ENCODE assay signal across 31 cellular contexts in genomic region chr13:61850794-61851193, GRCh38.
"Had no signal": no experiment of that assay in that cellular context is flagged by ENCODE, and none has a peak within 500 bp of the region (broad histone marks: within the 10 kb centered on the region; RNA-seq: fewer than 3 reads in every experiment).

No MANE protein-coding gene starts in this region.

- H3K4me1 Mint-ChIP-seq: immature natural killer cell; naive thymus-derived CD8-positive, alpha-beta T cell; nephron; neural crest cell; stimulated activated naive B cell treated with anti-CD40 and anti-IgM and Interleukin-4, amounts not matched to agents 10 μg/mL and 1 μg/mL and 100 μg/mL, for 72 hours had no signal

- H3K4me1 ChIP-seq: left lung, lower lobe of right lung, pancreas, prostate gland, stomach, testis, thyroid gland, transverse colon, upper lobe of left lung, vagina had no signal

- H3K36me3 Mint-ChIP-seq: immature natural killer cell; naive thymus-derived CD8-positive, alpha-beta T cell; stimulated activated naive B cell treated with anti-CD40 and anti-IgM and Interleukin-4, amounts not matched to agents 10 μg/mL and 1 μg/mL and 100 μg/mL, for 72 hours had no signal

- H3K4me3 Mint-ChIP-seq: immature natural killer cell; naive thymus-derived CD8-positive, alpha-beta T cell; nephron; neural crest cell; stimulated activated naive B cell treated with anti-CD40 and anti-IgM and Interleukin-4, amounts not matched to agents 10 μg/mL and 1 μg/mL and 100 μg/mL, for 72 hours had no signal

- H3K9me3 ChIP-seq: lower lobe of right lung, pancreas, prostate gland, stomach, testis, thyroid gland, upper lobe of left lung, vagina had no signal

- DNase-seq: immature natural killer cell; kidney; left colon; left lung; lower lobe of right lung; mammary epithelial cell; mesenchymal stem cell; naive thymus-derived CD8-positive, alpha-beta T cell; nucleus accumbens; pancreas; posterior cingulate gyrus; retina; right cardiac atrium; stimulated activated CD4-positive, alpha-beta T cell treated with anti-CD3 and anti-CD28 coated beads, Interleukin-12 subunit alpha, Interleukin-12 subunit beta, amount 100 ng/mL, for 4 hours; stimulated activated CD4-positive, alpha-beta T cell treated with anti-CD3 and anti-CD28 coated beads, Interleukin-15, amount 100 ng/mL, for 24 hours; stimulated activated CD4-positive, alpha-beta T cell treated with anti-CD3 and anti-CD28 coated beads, Interleukin-2, amount 100 ng/mL, for 24 hours; stimulated activated CD4-positive, alpha-beta T cell treated with anti-CD3 and anti-CD28 coated beads, Interleukin-4, amount 100 ng/mL, for 1 hour; stimulated activated naive B cell treated with anti-CD40 and anti-IgM and Interleukin-4, amounts not matched to agents 10 μg/mL and 1 μg/mL and 100 μg/mL, for 72 hours; stimulated activated naive CD8-positive, alpha-beta T cell treated with anti-CD3 and anti-CD28 coated beads, Interleukin-15, Interleukin-2, amounts not matched to agents 100 U/mL and 50 U/mL, for 24 hours; stomach; testis; thyroid gland; transverse colon; upper lobe of left lung had no signal

- H3K27me3 ChIP-seq: left lung, pancreas, stomach, testis, thyroid gland, transverse colon, upper lobe of left lung, vagina had no signal

- FAIRE-seq: islet of Langerhans, pancreas had no signal

- H3K27me3 Mint-ChIP-seq: naive thymus-derived CD8-positive, alpha-beta T cell; stimulated activated naive B cell treated with anti-CD40 and anti-IgM and Interleukin-4, amounts not matched to agents 10 μg/mL and 1 μg/mL and 100 μg/mL, for 72 hours had no signal

- ATAC-seq: left colon; left lung; lower lobe of right lung; naive thymus-derived CD8-positive, alpha-beta T cell; pancreas; right cardiac atrium; sciatic nerve; stimulated activated naive B cell treated with anti-CD40 and anti-IgM and Interleukin-4, amounts not matched to agents 10 μg/mL and 1 μg/mL and 100 μg/mL, for 72 hours; stimulated activated naive CD8-positive, alpha-beta T cell treated with anti-CD3 and anti-CD28 coated beads, Interleukin-15, Interleukin-2, amounts not matched to agents 100 U/mL and 50 U/mL, for 24 hours had no signal

- H3K27ac Mint-ChIP-seq: immature natural killer cell; naive thymus-derived CD8-positive, alpha-beta T cell; nephron; stimulated activated naive B cell treated with anti-CD40 and anti-IgM and Interleukin-4, amounts not matched to agents 10 μg/mL and 1 μg/mL and 100 μg/mL, for 72 hours had no signal

- H3K9me3 Mint-ChIP-seq: nephron, neural crest cell had no signal

- H3K4me3 ChIP-seq: left lung, lower lobe of right lung, pancreas, prostate gland, skin epidermis, stomach, testis, thyroid gland, transverse colon, upper lobe of left lung, vagina had no signal

- H3K27ac ChIP-seq: left lung, lower lobe of right lung, pancreas, prostate gland, skin epidermis, stomach, testis, thyroid gland, transverse colon, upper lobe of left lung, vagina had no signal

- H3K36me3 ChIP-seq: left lung, lower lobe of right lung, pancreas, prostate gland, stomach, thyroid gland, transverse colon, upper lobe of left lung, vagina had no signal
